In genomic region chr2:33275689-33276444, GRCh38 we compare ENCODE assay signal across 8 cellular contexts.
DNase-seq lines count a peak whose midpoint lies in the region; ATAC-seq and TF ChIP-seq lines count a peak whose summit lies in the region.

No MANE protein-coding gene starts in this region.

- intact Hi-C loops in esophagus muscularis mucosa (cut with DNase I): loop anchor here (5.0 kb wide), 3 partner anchors 119 to 161 kb away; no protein-coding TSS in a partner anchor

- H3K36me3 Mint-ChIP-seq in T-cell: no peaks in the 10 kb centered on the region

- TF ChIP-seq POLR2A in esophagus muscularis mucosa (IDR thresholded peaks at IDR 0.05; ENCODE audit: low read depth): no peak

- no peaks in the 10 kb centered on the region for H3K9me2 ChIP-seq in GM23248 (ENCODE audit: insufficient read depth)

- TF ChIP-seq EP300 in esophagus muscularis mucosa (IDR thresholded peaks at IDR 0.05): peak; percentile 38

- no peaks in the 10 kb centered on the region for H3K27me3 ChIP-seq in GM23248 (replicated peaks; ENCODE audit: insufficient read depth)
- no peaks in the 10 kb centered on the region for H3K27me3 ChIP-seq in esophagus muscularis mucosa
- H3K27me3 ChIP-seq in smooth muscle cell (ENCODE audit: low read depth): no peaks in the 10 kb centered on the region

- H3K79me2 ChIP-seq in GM23248 (ENCODE audit: insufficient read depth): no peaks in the 10 kb centered on the region
- H3K79me2 ChIP-seq in smooth muscle cell (ENCODE audit: low read depth): no peaks in the 10 kb centered on the region

- H3K4me1 Mint-ChIP-seq in T-cell: peaks cover 0 to 18% (median 5%) of the 10 kb centered on the region in 3 donors

- POLR2A ChIA-PET in T-cell (lab: Charles Lee): no interaction called here

- H3K9me3 ChIP-seq in GM23248 (ENCODE audit: low read depth): no peaks in the 10 kb centered on the region
- H3K9me3 ChIP-seq in esophagus muscularis mucosa: no peaks in the 10 kb centered on the region
- H3K9me3 ChIP-seq in smooth muscle cell (replicated peaks; ENCODE audit: low read depth): no peaks in the 10 kb centered on the region

- H2AFZ ChIP-seq in GM23248 (no peak overlapping the region), smooth muscle cell (ENCODE audit: low read depth) (no peak overlapping the region)

- H3K9me3 Mint-ChIP-seq in T-cell: no peaks in the 10 kb centered on the region

- H3K36me3 ChIP-seq in GM23248 (ENCODE audit: low read depth): peaks cover 24% of the 10 kb centered on the region
- H3K36me3 ChIP-seq in esophagus muscularis mucosa: peaks cover 4 to 55% (median 14%) of the 10 kb centered on the region in 4 donors
- H3K36me3 ChIP-seq in smooth muscle cell (ENCODE audit: low read depth): peaks cover 27% of the 10 kb centered on the region

- 11% methylated on average over 12 of the region's 12 CpGs for WGBS in GM23248 (ENCODE audit: low coverage in 1 of 2, low lambda C conversion rate in 2 of 2, missing lambda C conversion rate in 2 of 2), 2 experiments
- 59% methylated on average over 12 of the region's 12 CpGs for WGBS in esophagus muscularis mucosa
- WGBS in smooth muscle cell (ENCODE audit: low lambda C conversion rate): 45% methylated on average over 11 of the region's 12 CpGs

- H3K4me2 ChIP-seq in GM23248 (ENCODE audit: unreplicated experiment) (peak overlapping the region; percentile 27), smooth muscle cell (no peak overlapping the region)

- CTCF ChIA-PET in T-cell (lab: Charles Lee): no interaction called here

- no peak overlapping the region for H3K4me3 Mint-ChIP-seq in T-cell

- TF ChIP-seq CTCF in esophagus muscularis mucosa (IDR thresholded peaks at IDR 0.05): no peak
- TF ChIP-seq CTCF in smooth muscle cell (IDR thresholded peaks at IDR 0.05; ENCODE audit: borderline replicate concordance, insufficient read depth, poor library complexity, severe bottlenecking): no peak
- no peak for TF ChIP-seq CTCF in GM10266 (IDR thresholded peaks at IDR 0.05; ENCODE audit: control insufficient read depth, insufficient read depth, low read depth, missing control alignments)

- H3K4me1 ChIP-seq in GM23248 (ENCODE audit: insufficient read depth) (peaks cover 26% of the 10 kb centered on the region), esophagus muscularis mucosa (peaks cover 7 to 59% (median 52%) of the 10 kb centered on the region in 4 donors), smooth muscle cell (ENCODE audit: low read depth) (no peaks in the 10 kb centered on the region)

- ATAC-seq in T-cell (replicated peaks in 1 of 4) (peak; percentile 31 to 88 (median 61)), HG02610 (IDR thresholded peaks at IDR 0.05; ENCODE audit: unreplicated experiment) (no peak)

- H3K27ac Mint-ChIP-seq in T-cell: peak overlapping the region in 1 of 2 donors; percentile 50

- in situ Hi-C loops in GM23248 (cut with MboI): loop anchor here (25.0 kb wide), 1 partner anchor 311 kb away; the partner anchor contains the start of gene FAM98A

- H3K4me3 ChIP-seq in GM23248 (no peak overlapping the region), esophagus muscularis mucosa (no peak overlapping the region), smooth muscle cell (no peak overlapping the region)

- peak overlapping the region; percentile 69 for H3K9ac ChIP-seq in GM23248
- H3K9ac ChIP-seq in smooth muscle cell (ENCODE audit: low read depth): no peak overlapping the region

- no peaks in the 10 kb centered on the region for H4K20me1 ChIP-seq in GM23248 (ENCODE audit: insufficient read depth)
- no peaks in the 10 kb centered on the region for H4K20me1 ChIP-seq in smooth muscle cell (ENCODE audit: low read depth)

- H3F3A ChIP-seq in GM23248 (ENCODE audit: insufficient read depth) (peaks cover 40% of the 10 kb centered on the region), smooth muscle cell (ENCODE audit: low read depth) (no peaks in the 10 kb centered on the region)

- H3K27ac ChIP-seq in GM23248: peak overlapping the region; percentile 87
- peak overlapping the region; percentile 87 to 90 (median 88) for H3K27ac ChIP-seq in esophagus muscularis mucosa (replicated peaks in 1 of 4)
- H3K27ac ChIP-seq in smooth muscle cell (ENCODE audit: low read depth): peak overlapping the region; percentile 72

- DNase-seq in GM23248 (peak; percentile 99), T-cell (peak in 31 of 34 experiments; percentile 1 to 73 (median 37)), esophagus muscularis mucosa (ENCODE audit: extremely low spot score) (no peak), smooth muscle cell (lab: John Stamatoyannopoulos, UW; ENCODE audit: unreplicated experiment) (no peak), NCI-H774 (lab: John Stamatoyannopoulos, UW) (no peak), GM10266 (ENCODE audit: extremely low spot score) (no peak), NCI-H1092 treated with DMSO at 0.1 percent for 48 hours (lab: John Stamatoyannopoulos, UW) (no peak)

- H3K27me3 Mint-ChIP-seq in T-cell: peaks cover 0 to 2% of the 10 kb centered on the region in 2 donors

Comparison
In these comparisons a context has a peak if more than half of its experiments do, and no peak if none do; other contexts are left out.
1. DNase-seq: peak in GM23248 (single experiment) and T-cell (31 of 34); none in esophagus muscularis mucosa (single experiment), smooth muscle cell (single experiment), NCI-H774 (single experiment), GM10266 (single experiment) and NCI-H1092 treated with DMSO at 0.1 percent for 48 hours (single experiment).
2. Peak in every context shown above with its lines, with median percentiles within 50 percentile points of each other: H3K27ac ChIP-seq.